In genomic region chr10:17586741-17587720, GRCh38 we compare ENCODE assay signal across 9 cellular contexts. TPM values are rescaled to one million over a fixed set of nuclear protein-coding genes. Genes with fewer than 3 reads are reported as not detected.
A peak's percentile ranks its signal among the peaks of the same experiment; 100 is the strongest.
DNase-seq lines count a peak whose midpoint lies in the region; ATAC-seq, FAIRE-seq and TF ChIP-seq lines count a peak whose summit lies in the region.
"Had no signal": no experiment of that assay in that cellular context is flagged by ENCODE, and none has a peak within 500 bp of the region (broad histone marks: within the 10 kb centered on the region; RNA-seq: fewer than 3 reads in every experiment).

No MANE protein-coding gene starts in this region.

- no peaks in the 10 kb centered on the region for H3K4me1 ChIP-seq in kidney (ENCODE audit: control insufficient read depth in 1 of 2, insufficient read depth in 1 of 2, low read depth in 1 of 2, low read length in 2 of 2)

- no peaks in the 10 kb centered on the region for H3K9me3 ChIP-seq in kidney (ENCODE audit: control insufficient read depth in 1 of 2, low read length in 2 of 2)

- H3K36me3 ChIP-seq in kidney (ENCODE audit: control insufficient read depth in 1 of 2, insufficient read depth in 2 of 2, low read length in 2 of 2) = no peaks in the 10 kb centered on the region

- H3K27ac Mint-ChIP-seq in CD14-positive monocyte = peak overlapping the region in 4 of 7 donors; percentile 16 to 50 (median 34)
- H3K27ac Mint-ChIP-seq in dendritic cell treated with granulocyte-macrophage colony-stimulating factor and Interleukin-4, amounts not matched to agents 40 ng/mL and 50 ng/mL, for 4 days = peak overlapping the region; percentile 85

- peaks cover 23% of the 10 kb centered on the region for H3K4me1 Mint-ChIP-seq in CD14-positive monocyte
- peaks cover 33% of the 10 kb centered on the region for H3K4me1 Mint-ChIP-seq in dendritic cell treated with granulocyte-macrophage colony-stimulating factor and Interleukin-4, amounts not matched to agents 40 ng/mL and 50 ng/mL, for 4 days (ENCODE audit: low read depth)

- FAIRE-seq in kidney (lab: Jason Lieb, UNC) = no peak

- H3K4me3 ChIP-seq in kidney (ENCODE audit: low read length in 2 of 2) = no peak overlapping the region

- intact Hi-C loops in CD14-positive monocyte (cut with micrococcal nuclease) (no loop called here), kidney (cut with DNase I) (no loop called here)
- intact Hi-C loops in dendritic cell treated with granulocyte-macrophage colony-stimulating factor and Interleukin-4, amounts not matched to agents 40 ng/mL and 50 ng/mL, for 4 days (cut with micrococcal nuclease) = no loop called here

- ATAC-seq in GM19372 (IDR thresholded peaks at IDR 0.05; ENCODE audit: low read depth, unreplicated experiment) (peak; percentile 48), HG03521 (IDR thresholded peaks at IDR 0.05; ENCODE audit: unreplicated experiment) (peak; percentile 34)

- no peaks in the 10 kb centered on the region for H3K9me3 Mint-ChIP-seq in CD14-positive monocyte
- no peaks in the 10 kb centered on the region for H3K9me3 Mint-ChIP-seq in dendritic cell treated with granulocyte-macrophage colony-stimulating factor and Interleukin-4, amounts not matched to agents 40 ng/mL and 50 ng/mL, for 4 days

- DNase-seq in CD14-positive monocyte (ENCODE audit: low spot score) (no peak), retina (no peak), OCI-M2 (lab: John Stamatoyannopoulos, UW; ENCODE audit: unreplicated experiment) (no peak), kidney (no peak), GM03348 (ENCODE audit: low spot score) (no peak)
- DNase-seq: NCI-H69 had no signal

- no peak overlapping the region for H3K9ac ChIP-seq in kidney (ENCODE audit: low read length in 2 of 2)

- TF ChIP-seq CTCF in CD14-positive monocyte (IDR thresholded peaks at IDR 0.05) (no peak), kidney (IDR thresholded peaks at IDR 0.05; ENCODE audit: borderline replicate concordance, extremely low read depth, insufficient read depth) (no peak)

- H3K27me3 Mint-ChIP-seq in CD14-positive monocyte (ENCODE audit: low read depth in 3 of 3) = peaks cover 0 to 2% (median 1%) of the 10 kb centered on the region in 3 donors
- H3K27me3 Mint-ChIP-seq in dendritic cell treated with granulocyte-macrophage colony-stimulating factor and Interleukin-4, amounts not matched to agents 40 ng/mL and 50 ng/mL, for 4 days = no peaks in the 10 kb centered on the region

- peak overlapping the region; percentile 60 to 77 for H3K4me3 Mint-ChIP-seq in CD14-positive monocyte
- H3K4me3 Mint-ChIP-seq in dendritic cell treated with granulocyte-macrophage colony-stimulating factor and Interleukin-4, amounts not matched to agents 40 ng/mL and 50 ng/mL, for 4 days = peak overlapping the region; percentile 30

- no peak overlapping the region for H3K27ac ChIP-seq in kidney (ENCODE audit: low read depth in 2 of 2, low read length in 2 of 2)

- no peaks in the 10 kb centered on the region for H3K36me3 Mint-ChIP-seq in CD14-positive monocyte
- no peaks in the 10 kb centered on the region for H3K36me3 Mint-ChIP-seq in dendritic cell treated with granulocyte-macrophage colony-stimulating factor and Interleukin-4, amounts not matched to agents 40 ng/mL and 50 ng/mL, for 4 days (ENCODE audit: low read depth)

RNA-seq across cellular contexts. Expression of gene HACD1, which starts 30.1 kb away (rescaled TPM):
- polyA plus RNA-seq in CD14-positive monocyte = 1 to 10 TPM in 1 of 2 donors, under 1 TPM in 1; 0.86 to 1.4 TPM
- 11.6 TPM for total RNA-seq in kidney
- 11.4 TPM for polyA plus RNA-seq in kidney (ENCODE audit: insufficient read depth, low read depth, low replicate concordance)

RNA-seq across cellular contexts. Expression of gene STAM, which starts 56.9 kb away (rescaled TPM):
- polyA plus RNA-seq in CD14-positive monocyte (1 to 10 TPM; 5.5 to 5.9 TPM), kidney (ENCODE audit: insufficient read depth, low read depth, low replicate concordance) (10.3 TPM)
- total RNA-seq in kidney = 26.1 TPM
